In genomic region chr12:56645717-56646446, GRCh38 we compare ENCODE assay signal across 1 cellular context.
TF ChIP-seq lines count a peak whose summit lies in the region.

Gene ATP5F1B (minus strand): TSS chr12:56645984. CDS start chr12:56645963, 21 bp downstream.

TF ChIP-seq in HepG2, 621 proteins besides CTCF, POLR2A, EP300 and RAD21 (continued from another document and continues in another):
- TF ChIP-seq JUNB (CRISPR knock-in tag; IDR thresholded peaks at IDR 0.05; ENCODE audit: borderline replicate concordance) (no peak), CBFB (CRISPR knock-in tag; IDR thresholded peaks at IDR 0.05) (0 out of 2 replicates have a peak, but pooled peaks have one; percentile 41), FIP1L1 (IDR thresholded peaks at IDR 0.05; ENCODE audit: borderline replicate concordance, insufficient read depth, low read depth, low read length) (no peak), ZNF605 (CRISPR knock-in tag; IDR thresholded peaks at IDR 0.05) (peak; percentile 97), ZNF350 (CRISPR knock-in tag; IDR thresholded peaks at IDR 0.05; ENCODE audit: borderline replicate concordance, low read depth) (peak; percentile 86; the same call in 1 of the 2 replicates), ZNF878 (CRISPR knock-in tag; IDR thresholded peaks at IDR 0.05) (0 out of 2 replicates have a peak, but pooled peaks have one; percentile 52), ZNF720 (CRISPR knock-in tag; IDR thresholded peaks at IDR 0.05) (no peak), KAT8 (CRISPR knock-in tag; IDR thresholded peaks at IDR 0.05) (peak; percentile 81), THAP11 (CRISPR knock-in tag; IDR thresholded peaks at IDR 0.05) (peak; percentile 86), KLF11 (CRISPR knock-in tag; IDR thresholded peaks at IDR 0.05) (peak; percentile 8; the same call in 1 of the 2 replicates), ZBTB39 (CRISPR knock-in tag; IDR thresholded peaks at IDR 0.05) (no peak), KLF15 (CRISPR knock-in tag; IDR thresholded peaks at IDR 0.05; ENCODE audit: borderline replicate concordance) (0 out of 2 replicates have a peak, but pooled peaks have one; percentile 44), ZNF205 (CRISPR knock-in tag; IDR thresholded peaks at IDR 0.05) (peak; percentile 58; the same call in 1 of the 2 replicates), USF2 (IDR thresholded peaks at IDR 0.05; ENCODE audit: low read depth, low read length) (no peak), USF2 (CRISPR knock-in tag; IDR thresholded peaks at IDR 0.05; ENCODE audit: borderline replicate concordance) (no peak), NBN (conservative IDR thresholded peaks at IDR 0.05) (no peak), ZBTB26 (CRISPR knock-in tag; IDR thresholded peaks at IDR 0.05; ENCODE audit: borderline replicate concordance) (peak; percentile 81), KDM2A (CRISPR knock-in tag; IDR thresholded peaks at IDR 0.05; ENCODE audit: borderline replicate concordance, low read depth) (peak; percentile 87), ZNF180 (CRISPR knock-in tag; IDR thresholded peaks at IDR 0.05; ENCODE audit: borderline replicate concordance, low read depth) (no peak), NR1H2 (CRISPR knock-in tag; IDR thresholded peaks at IDR 0.05; ENCODE audit: borderline replicate concordance, low read depth) (no peak), SMAD9 (CRISPR knock-in tag; IDR thresholded peaks at IDR 0.05) (0 out of 2 replicates have a peak, but pooled peaks have one; percentile 5), NONO (IDR thresholded peaks at IDR 0.05) (no peak), NONO (CRISPR knock-in tag; conservative IDR thresholded peaks at IDR 0.05) (peak; percentile 73), ZBTB21 (CRISPR knock-in tag; IDR thresholded peaks at IDR 0.05) (no peak; the same call in 1 of the 2 replicates), ZNF512 (CRISPR knock-in tag; IDR thresholded peaks at IDR 0.05) (no peak), ZNF644 (CRISPR knock-in tag; IDR thresholded peaks at IDR 0.05; ENCODE audit: low read depth) (no peak), ZNF839 (CRISPR knock-in tag; IDR thresholded peaks at IDR 0.05; ENCODE audit: borderline replicate concordance) (no peak), RNF2 (conservative IDR thresholded peaks at IDR 0.05; ENCODE audit: low read depth) (no peak), ZNF12 (CRISPR knock-in tag; IDR thresholded peaks at IDR 0.05) (peak; percentile 44; the same call in 1 of the 2 replicates), ZNF335 (CRISPR knock-in tag; IDR thresholded peaks at IDR 0.05) (peak; percentile 43; the same call in 1 of the 2 replicates), ZUFSP (CRISPR knock-in tag; IDR thresholded peaks at IDR 0.05; ENCODE audit: borderline replicate concordance) (no peak), NFATC3 (CRISPR knock-in tag; IDR thresholded peaks at IDR 0.05) (no peak), TSC22D2 (CRISPR knock-in tag; IDR thresholded peaks at IDR 0.05; ENCODE audit: borderline replicate concordance) (0 out of 2 replicates have a peak, but pooled peaks have one; percentile 24), ZNF891 (CRISPR knock-in tag; IDR thresholded peaks at IDR 0.05) (peak; percentile 95)
- TF ChIP-seq, protein P1, sequence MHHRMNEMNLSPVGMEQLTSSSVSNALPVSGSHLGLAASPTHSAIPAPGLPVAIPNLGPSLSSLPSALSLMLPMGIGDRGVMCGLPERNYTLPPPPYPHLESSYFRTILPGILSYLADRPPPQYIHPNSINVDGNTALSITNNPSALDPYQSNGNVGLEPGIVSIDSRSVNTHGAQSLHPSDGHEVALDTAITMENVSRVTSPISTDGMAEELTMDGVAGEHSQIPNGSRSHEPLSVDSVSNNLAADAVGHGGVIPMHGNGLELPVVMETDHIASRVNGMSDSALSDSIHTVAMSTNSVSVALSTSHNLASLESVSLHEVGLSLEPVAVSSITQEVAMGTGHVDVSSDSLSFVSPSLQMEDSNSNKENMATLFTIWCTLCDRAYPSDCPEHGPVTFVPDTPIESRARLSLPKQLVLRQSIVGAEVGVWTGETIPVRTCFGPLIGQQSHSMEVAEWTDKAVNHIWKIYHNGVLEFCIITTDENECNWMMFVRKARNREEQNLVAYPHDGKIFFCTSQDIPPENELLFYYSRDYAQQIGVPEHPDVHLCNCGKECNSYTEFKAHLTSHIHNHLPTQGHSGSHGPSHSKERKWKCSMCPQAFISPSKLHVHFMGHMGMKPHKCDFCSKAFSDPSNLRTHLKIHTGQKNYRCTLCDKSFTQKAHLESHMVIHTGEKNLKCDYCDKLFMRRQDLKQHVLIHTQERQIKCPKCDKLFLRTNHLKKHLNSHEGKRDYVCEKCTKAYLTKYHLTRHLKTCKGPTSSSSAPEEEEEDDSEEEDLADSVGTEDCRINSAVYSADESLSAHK (CRISPR knock-in tag; IDR thresholded peaks at IDR 0.05; ENCODE audit: borderline replicate concordance) = no peak
- TF ChIP-seq, protein P2, sequence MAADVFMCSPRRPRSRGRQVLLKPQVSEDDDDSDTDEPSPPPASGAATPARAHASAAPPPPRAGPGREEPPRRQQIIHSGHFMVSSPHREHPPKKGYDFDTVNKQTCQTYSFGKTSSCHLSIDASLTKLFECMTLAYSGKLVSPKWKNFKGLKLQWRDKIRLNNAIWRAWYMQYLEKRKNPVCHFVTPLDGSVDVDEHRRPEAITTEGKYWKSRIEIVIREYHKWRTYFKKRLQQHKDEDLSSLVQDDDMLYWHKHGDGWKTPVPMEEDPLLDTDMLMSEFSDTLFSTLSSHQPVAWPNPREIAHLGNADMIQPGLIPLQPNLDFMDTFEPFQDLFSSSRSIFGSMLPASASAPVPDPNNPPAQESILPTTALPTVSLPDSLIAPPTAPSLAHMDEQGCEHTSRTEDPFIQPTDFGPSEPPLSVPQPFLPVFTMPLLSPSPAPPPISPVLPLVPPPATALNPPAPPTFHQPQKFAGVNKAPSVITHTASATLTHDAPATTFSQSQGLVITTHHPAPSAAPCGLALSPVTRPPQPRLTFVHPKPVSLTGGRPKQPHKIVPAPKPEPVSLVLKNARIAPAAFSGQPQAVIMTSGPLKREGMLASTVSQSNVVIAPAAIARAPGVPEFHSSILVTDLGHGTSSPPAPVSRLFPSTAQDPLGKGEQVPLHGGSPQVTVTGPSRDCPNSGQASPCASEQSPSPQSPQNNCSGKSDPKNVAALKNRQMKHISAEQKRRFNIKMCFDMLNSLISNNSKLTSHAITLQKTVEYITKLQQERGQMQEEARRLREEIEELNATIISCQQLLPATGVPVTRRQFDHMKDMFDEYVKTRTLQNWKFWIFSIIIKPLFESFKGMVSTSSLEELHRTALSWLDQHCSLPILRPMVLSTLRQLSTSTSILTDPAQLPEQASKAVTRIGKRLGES (CRISPR knock-in tag; IDR thresholded peaks at IDR 0.05; ENCODE audit: borderline replicate concordance) = no peak
- TF ChIP-seq, protein P3, sequence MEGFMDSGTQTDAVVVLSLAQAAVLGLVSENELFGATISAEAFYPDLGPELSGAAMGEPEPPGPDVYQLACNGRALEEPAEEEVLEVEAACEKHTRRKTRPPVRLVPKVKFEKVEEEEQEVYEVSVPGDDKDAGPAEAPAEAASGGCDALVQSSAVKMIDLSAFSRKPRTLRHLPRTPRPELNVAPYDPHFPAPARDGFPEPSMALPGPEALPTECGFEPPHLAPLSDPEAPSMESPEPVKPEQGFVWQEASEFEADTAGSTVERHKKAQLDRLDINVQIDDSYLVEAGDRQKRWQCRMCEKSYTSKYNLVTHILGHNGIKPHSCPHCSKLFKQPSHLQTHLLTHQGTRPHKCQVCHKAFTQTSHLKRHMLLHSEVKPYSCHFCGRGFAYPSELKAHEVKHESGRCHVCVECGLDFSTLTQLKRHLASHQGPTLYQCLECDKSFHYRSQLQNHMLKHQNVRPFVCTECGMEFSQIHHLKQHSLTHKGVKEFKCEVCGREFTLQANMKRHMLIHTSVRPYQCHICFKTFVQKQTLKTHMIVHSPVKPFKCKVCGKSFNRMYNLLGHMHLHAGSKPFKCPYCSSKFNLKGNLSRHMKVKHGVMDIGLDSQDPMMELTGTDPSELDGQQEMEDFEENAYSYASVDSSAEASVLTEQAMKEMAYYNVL (CRISPR knock-in tag; IDR thresholded peaks at IDR 0.05; ENCODE audit: borderline replicate concordance) = no peak
- TF ChIP-seq, protein P4, sequence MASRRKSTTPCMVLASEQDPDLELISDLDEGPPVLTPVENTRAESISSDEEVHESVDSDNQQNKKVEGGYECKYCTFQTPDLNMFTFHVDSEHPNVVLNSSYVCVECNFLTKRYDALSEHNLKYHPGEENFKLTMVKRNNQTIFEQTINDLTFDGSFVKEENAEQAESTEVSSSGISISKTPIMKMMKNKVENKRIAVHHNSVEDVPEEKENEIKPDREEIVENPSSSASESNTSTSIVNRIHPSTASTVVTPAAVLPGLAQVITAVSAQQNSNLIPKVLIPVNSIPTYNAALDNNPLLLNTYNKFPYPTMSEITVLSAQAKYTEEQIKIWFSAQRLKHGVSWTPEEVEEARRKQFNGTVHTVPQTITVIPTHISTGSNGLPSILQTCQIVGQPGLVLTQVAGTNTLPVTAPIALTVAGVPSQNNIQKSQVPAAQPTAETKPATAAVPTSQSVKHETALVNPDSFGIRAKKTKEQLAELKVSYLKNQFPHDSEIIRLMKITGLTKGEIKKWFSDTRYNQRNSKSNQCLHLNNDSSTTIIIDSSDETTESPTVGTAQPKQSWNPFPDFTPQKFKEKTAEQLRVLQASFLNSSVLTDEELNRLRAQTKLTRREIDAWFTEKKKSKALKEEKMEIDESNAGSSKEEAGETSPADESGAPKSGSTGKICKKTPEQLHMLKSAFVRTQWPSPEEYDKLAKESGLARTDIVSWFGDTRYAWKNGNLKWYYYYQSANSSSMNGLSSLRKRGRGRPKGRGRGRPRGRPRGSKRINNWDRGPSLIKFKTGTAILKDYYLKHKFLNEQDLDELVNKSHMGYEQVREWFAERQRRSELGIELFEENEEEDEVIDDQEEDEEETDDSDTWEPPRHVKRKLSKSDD (CRISPR knock-in tag; IDR thresholded peaks at IDR 0.05; ENCODE audit: low read depth) = no peak
- TF ChIP-seq, protein P5, sequence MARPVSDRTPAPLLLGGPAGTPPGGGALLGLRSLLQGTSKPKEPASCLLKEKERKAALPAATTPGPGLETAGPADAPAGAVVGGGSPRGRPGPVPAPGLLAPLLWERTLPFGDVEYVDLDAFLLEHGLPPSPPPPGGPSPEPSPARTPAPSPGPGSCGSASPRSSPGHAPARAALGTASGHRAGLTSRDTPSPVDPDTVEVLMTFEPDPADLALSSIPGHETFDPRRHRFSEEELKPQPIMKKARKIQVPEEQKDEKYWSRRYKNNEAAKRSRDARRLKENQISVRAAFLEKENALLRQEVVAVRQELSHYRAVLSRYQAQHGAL (CRISPR knock-in tag; IDR thresholded peaks at IDR 0.05; ENCODE audit: not compliant biosample characterization) = no peak
